Comparison of ENCODE assay signal across 9 cellular contexts in the genomic region with DNA sequence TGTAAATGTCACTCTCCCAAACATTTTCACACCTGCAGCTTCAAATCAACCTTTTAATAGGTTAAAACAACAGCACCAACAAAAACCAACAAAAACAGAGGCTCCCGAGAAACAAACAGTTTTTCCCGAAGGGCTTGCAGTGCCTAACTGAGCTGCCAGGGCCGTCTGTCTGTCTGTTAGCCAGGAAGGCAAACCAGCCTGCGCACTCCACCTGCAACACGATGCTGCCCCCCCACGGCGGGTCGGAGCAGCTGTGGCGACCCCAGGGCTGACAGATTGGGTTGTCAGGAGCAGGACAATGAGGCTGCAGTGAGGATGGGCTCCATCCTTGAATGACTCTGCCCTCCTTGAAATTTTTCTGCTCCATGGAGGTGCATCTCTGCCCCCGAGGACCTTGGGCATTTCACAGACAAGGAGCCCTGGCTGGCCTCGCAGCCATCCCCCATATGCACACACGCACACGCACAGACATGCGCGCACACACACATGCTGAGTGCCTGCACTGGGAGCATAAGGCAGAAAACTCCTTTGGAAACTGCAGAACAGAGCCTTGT. TPM values are rescaled to one million over a fixed set of nuclear protein-coding genes. Genes with fewer than 3 reads are reported as not detected.
DNase-seq lines count a peak whose midpoint lies in the region; ATAC-seq and TF ChIP-seq lines count a peak whose summit lies in the region.
"Had no signal": no experiment of that assay in that cellular context is flagged by ENCODE, and none has a peak within 500 bp of the region (broad histone marks: within the 10 kb centered on the region; RNA-seq: fewer than 3 reads in every experiment).

No MANE protein-coding gene starts in this region.

- H3K4me3 Mint-ChIP-seq in activated CD4-positive, alpha-beta T cell treated with anti-CD3 and anti-CD28 coated beads for 36 hours, result no peak overlapping the region
- H3K4me3 Mint-ChIP-seq in brain, result peak overlapping the region; percentile 18 to 58 (median 50)

- peaks cover 12% of the 10 kb centered on the region for H3K4me1 ChIP-seq in mucosa of descending colon (ENCODE audit: low read depth)

- peaks cover 48% of the 10 kb centered on the region for H3K27me3 Mint-ChIP-seq in activated CD4-positive, alpha-beta T cell treated with anti-CD3 and anti-CD28 coated beads for 36 hours
- peaks cover 29% of the 10 kb centered on the region for H3K27me3 Mint-ChIP-seq in brain

- H3K4me1 Mint-ChIP-seq in activated CD4-positive, alpha-beta T cell treated with anti-CD3 and anti-CD28 coated beads for 36 hours, result no peaks in the 10 kb centered on the region
- H3K4me1 Mint-ChIP-seq in brain, result peaks cover 100% of the 10 kb centered on the region

- POLR2A ChIA-PET in activated CD4-positive, alpha-beta T cell treated with anti-CD3 and anti-CD28 coated beads for 36 hours (lab: Charles Lee), result no interaction called here

- no peaks in the 10 kb centered on the region for H3K9me3 ChIP-seq in mucosa of descending colon

- H3K4me3 ChIP-seq in mucosa of descending colon, result no peak overlapping the region

- no peaks in the 10 kb centered on the region for H3K36me3 ChIP-seq in mucosa of descending colon (ENCODE audit: low read depth)

- intact Hi-C loops in activated CD4-positive, alpha-beta T cell treated with anti-CD3 and anti-CD28 coated beads for 36 hours (cut with DNase I, micrococcal nuclease), result loop anchor here in 1 of 2 experiments (1.0 to 2.0 kb wide), 2 partner anchors 50 to 192 kb away; no protein-coding TSS in a partner anchor
- intact Hi-C loops in mucosa of descending colon (cut with DNase I, micrococcal nuclease), result no loop called here

- no peaks in the 10 kb centered on the region for H3K9me3 Mint-ChIP-seq in activated CD4-positive, alpha-beta T cell treated with anti-CD3 and anti-CD28 coated beads for 36 hours (ENCODE audit: low read depth)
- peaks cover 0 to 5% (median 0%) of the 10 kb centered on the region in 5 experiments for H3K9me3 Mint-ChIP-seq in brain

- H3K36me3 Mint-ChIP-seq in activated CD4-positive, alpha-beta T cell treated with anti-CD3 and anti-CD28 coated beads for 36 hours (ENCODE audit: low read depth), result no peaks in the 10 kb centered on the region
- H3K36me3 Mint-ChIP-seq in brain, result no peaks in the 10 kb centered on the region

- peak; percentile 54 for DNase-seq in activated CD4-positive, alpha-beta T cell treated with anti-CD3 and anti-CD28 coated beads for 36 hours
- DNase-seq in activated CD4-positive, alpha-beta T cell treated with anti-CD3 and anti-CD28 coated beads, Interleukin-2, amount 50 U/mL, for 4 hours, result no peak
- peak; percentile 90 for DNase-seq in NCI-H2107 (lab: John Stamatoyannopoulos, UW)
- peak in 2 of 3 donors; percentile 64 to 68 for DNase-seq in mucosa of descending colon
- no peak for DNase-seq in NCI-H2029 (lab: John Stamatoyannopoulos, UW)
- no peak for DNase-seq in C1 segment of cervical spinal cord (lab: John Stamatoyannopoulos, UW)

- no peak overlapping the region for H3K27ac Mint-ChIP-seq in activated CD4-positive, alpha-beta T cell treated with anti-CD3 and anti-CD28 coated beads for 36 hours
- H3K27ac Mint-ChIP-seq in brain, result peak overlapping the region; percentile 54 to 94 (median 85)

- TF ChIP-seq CTCF in brain (conservative IDR thresholded peaks at IDR 0.05), result peak; percentile 67 to 79
- no peak for TF ChIP-seq CTCF in mucosa of descending colon (IDR thresholded peaks at IDR 0.05)

- CTCF ChIA-PET in activated CD4-positive, alpha-beta T cell treated with anti-CD3 and anti-CD28 coated beads for 36 hours (lab: Charles Lee), result interaction anchor here (0.5 to 0.6 kb wide), 2 partner anchors 157 to 572 kb away, joined by 3 to 4 read pairs; no protein-coding TSS in a partner anchor

- ATAC-seq in activated CD4-positive, alpha-beta T cell treated with anti-CD3 and anti-CD28 coated beads for 36 hours, result no peak
- ATAC-seq in mucosa of descending colon, result peak; percentile 76
- no peak for ATAC-seq in GM18511 (IDR thresholded peaks at IDR 0.05; ENCODE audit: unreplicated experiment)

RNA-seq across cellular contexts. Expression of a gene that starts 2.6 kb away (rescaled TPM):
- total RNA-seq in activated CD4-positive, alpha-beta T cell treated with anti-CD3 and anti-CD28 coated beads for 36 hours, result not detected
- 0.15 TPM for polyA plus RNA-seq in brain (ENCODE audit: insufficient read depth, low read depth, low replicate concordance)
- total RNA-seq in mucosa of descending colon, result not detected
- total RNA-seq: renal cortical epithelial cell had no signal

Comparison
In these comparisons a context has a peak if more than half of its experiments do, and no peak if none do; other contexts are left out.
1. DNase-seq: peak in activated CD4-positive, alpha-beta T cell treated with anti-CD3 and anti-CD28 coated beads for 36 hours (single experiment), NCI-H2107 (single experiment) and mucosa of descending colon (2 of 3); none in activated CD4-positive, alpha-beta T cell treated with anti-CD3 and anti-CD28 coated beads, Interleukin-2, amount 50 U/mL, for 4 hours (0 of 2), NCI-H2029 (single experiment) and C1 segment of cervical spinal cord (0 of 14).